In genomic region chr5:178423431-178423830, GRCh38 we compare ENCODE assay signal across 17 cellular contexts.
"Had no signal": no experiment of that assay in that cellular context is flagged by ENCODE, and none has a peak within 500 bp of the region (broad histone marks: within the 10 kb centered on the region; RNA-seq: fewer than 3 reads in every experiment).

No MANE protein-coding gene starts in this region.

- ATAC-seq: lower lobe of right lung; natural killer cell treated with Interleukin-12 subunit alpha and Interleukin-12 subunit beta and Interleukin-15 and Interleukin-18, amount 100 ng/mL, for 72 hours; psoas muscle had no signal

- H3K27ac ChIP-seq: dorsolateral prefrontal cortex, left ventricle myocardium inferior, lower lobe of right lung, psoas muscle, upper lobe of left lung, uterus had no signal

- H3K9me3 ChIP-seq: left ventricle myocardium inferior, lower lobe of right lung, psoas muscle, thyroid gland, upper lobe of left lung, uterus had no signal

- H3K27me3 ChIP-seq: dorsolateral prefrontal cortex, thyroid gland, upper lobe of left lung, uterus had no signal

- DNase-seq: cortex of kidney; effector CD8-positive, alpha-beta T cell; foreskin melanocyte; hypothalamus; islet precursor cell; left ventricle myocardium inferior; lower lobe of right lung; midbrain; psoas muscle; small intestine; stimulated activated CD4-positive, alpha-beta T cell treated with anti-CD3 and anti-CD28 coated beads, Interleukin-12 subunit alpha, Interleukin-12 subunit beta, amount 100 ng/mL, for 4 hours; stimulated activated naive CD4-positive, alpha-beta T cell treated with Interleukin-2 at 50 U/mL for 16 hours; upper lobe of left lung; uterus had no signal

- H3K4me1 ChIP-seq: uterus had no signal

- H3K4me3 ChIP-seq: dorsolateral prefrontal cortex, left ventricle myocardium inferior, lower lobe of right lung, psoas muscle, thyroid gland, upper lobe of left lung, uterus had no signal

- H3K36me3 ChIP-seq: left ventricle myocardium inferior, lower lobe of right lung, thyroid gland, upper lobe of left lung, uterus had no signal
